Comparison of ENCODE assay signal across 8 cellular contexts in the genomic region with DNA sequence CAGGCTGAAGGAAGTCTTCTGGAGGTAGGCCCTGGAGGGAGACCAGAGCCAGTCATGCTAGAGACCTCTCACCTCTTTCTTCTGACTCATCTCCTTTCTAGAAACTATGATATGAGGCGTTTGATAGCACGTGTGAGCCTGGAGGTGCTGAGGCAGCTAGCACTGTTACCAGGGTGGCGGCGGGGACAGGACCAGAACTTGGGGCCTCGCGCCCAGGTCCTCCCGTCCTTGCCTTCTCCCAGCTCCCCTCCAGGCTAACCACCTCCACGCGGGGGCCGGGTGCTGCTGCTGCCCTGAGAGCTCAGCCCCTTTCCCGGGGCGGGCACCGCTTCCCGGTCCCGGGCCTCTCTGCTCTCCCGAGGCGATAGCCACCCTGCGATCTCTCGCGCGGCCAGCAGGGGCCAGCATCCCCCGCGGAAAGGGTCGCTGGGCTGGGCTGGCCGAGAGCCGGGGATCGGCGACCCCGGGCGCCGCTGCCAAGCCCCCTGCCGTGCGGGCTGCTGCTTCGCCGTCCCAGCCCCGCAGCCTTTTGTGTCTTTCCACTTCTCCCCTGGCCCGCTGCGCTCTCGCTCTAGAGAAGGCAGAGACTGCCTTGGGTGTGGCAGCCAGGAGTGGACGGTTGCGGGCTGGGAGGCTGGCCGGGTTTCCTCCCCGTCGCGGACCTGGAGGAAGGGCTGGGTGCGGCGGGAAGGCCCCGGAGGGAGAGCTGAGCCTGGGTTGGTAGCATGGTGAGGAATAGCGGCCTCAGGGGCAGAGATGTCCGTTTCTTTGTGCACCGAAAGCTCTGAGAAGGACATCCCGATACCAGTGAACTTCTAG. TPM values are rescaled to one million over a fixed set of nuclear protein-coding genes. Genes with fewer than 3 reads are reported as not detected.
DNase-seq lines count a peak whose midpoint lies in the region; ATAC-seq and TF ChIP-seq lines count a peak whose summit lies in the region.

No MANE protein-coding gene starts in this region.

- H3K36me3 ChIP-seq in liver (ENCODE audit: control insufficient read depth in 4 of 4, insufficient read depth in 3 of 4, low read depth in 1 of 4, low read length in 3 of 4): no peaks in the 10 kb centered on the region

- no peaks in the 10 kb centered on the region for H3K9me3 ChIP-seq in liver (ENCODE audit: control insufficient read depth in 4 of 4, low read length in 3 of 4)

- TF ChIP-seq CTCF in AG09319 (IDR thresholded peaks at IDR 0.05; ENCODE audit: low read depth, low read length) (peak; percentile 74), liver (IDR thresholded peaks at IDR 0.05; ENCODE audit: low read depth, low read length, missing input control) (peak; percentile 93)

- H3K9me3 Mint-ChIP-seq in dendritic cell treated with granulocyte-macrophage colony-stimulating factor and Interleukin-4, amounts not matched to agents 40 ng/mL and 50 ng/mL, for 4 days: no peaks in the 10 kb centered on the region

- WGBS in liver: 4% methylated on average over 52 of the region's 52 CpGs

- peaks cover 17% of the 10 kb centered on the region for H3K27me3 Mint-ChIP-seq in dendritic cell treated with granulocyte-macrophage colony-stimulating factor and Interleukin-4, amounts not matched to agents 40 ng/mL and 50 ng/mL, for 4 days

- H3K4me1 Mint-ChIP-seq in dendritic cell treated with granulocyte-macrophage colony-stimulating factor and Interleukin-4, amounts not matched to agents 40 ng/mL and 50 ng/mL, for 4 days (ENCODE audit: low read depth): peaks cover 13% of the 10 kb centered on the region

- TF ChIP-seq RAD21 in liver (IDR thresholded peaks at IDR 0.05): peak; percentile 93

- H3K36me3 Mint-ChIP-seq in dendritic cell treated with granulocyte-macrophage colony-stimulating factor and Interleukin-4, amounts not matched to agents 40 ng/mL and 50 ng/mL, for 4 days (ENCODE audit: low read depth): no peaks in the 10 kb centered on the region

- intact Hi-C loops in dendritic cell treated with granulocyte-macrophage colony-stimulating factor and Interleukin-4, amounts not matched to agents 40 ng/mL and 50 ng/mL, for 4 days (cut with micrococcal nuclease): loop anchor here (1.0 to 5.0 kb wide), 4 partner anchors 318 to 1085 kb away; no protein-coding TSS in a partner anchor

- ATAC-seq in GM18861 (IDR thresholded peaks at IDR 0.05; ENCODE audit: unreplicated experiment): peak; percentile 64
- peak; percentile 89 for ATAC-seq in HG03066 (IDR thresholded peaks at IDR 0.05; ENCODE audit: low read depth, unreplicated experiment)

- H3K4me3 Mint-ChIP-seq in dendritic cell treated with granulocyte-macrophage colony-stimulating factor and Interleukin-4, amounts not matched to agents 40 ng/mL and 50 ng/mL, for 4 days: peak overlapping the region; percentile 70

- peak overlapping the region; percentile 83 to 87 for H3K27ac ChIP-seq in liver (ENCODE audit: low read depth in 1 of 2, low read length in 2 of 2)

- peak overlapping the region; percentile 34 for H3K27ac Mint-ChIP-seq in dendritic cell treated with granulocyte-macrophage colony-stimulating factor and Interleukin-4, amounts not matched to agents 40 ng/mL and 50 ng/mL, for 4 days

- peak overlapping the region; percentile 26 to 71 for H3K9ac ChIP-seq in liver (ENCODE audit: low read depth in 1 of 2, low read length in 2 of 2)

- H3K27me3 ChIP-seq in liver (ENCODE audit: control insufficient read depth in 4 of 4, insufficient read depth in 4 of 4, low read length in 3 of 4): no peaks in the 10 kb centered on the region

- H3K4me3 ChIP-seq in liver (ENCODE audit: low read depth in 1 of 3, low read length in 3 of 3): peak overlapping the region; percentile 64 to 76 (median 70)

- DNase-seq in AG09319 (ENCODE audit: extremely low read depth, low read depth) (no peak), NCI-H446 treated with DMSO at 0.1 percent for 48 hours (lab: John Stamatoyannopoulos, UW) (peak; percentile 30)
- peak; percentile 40 to 55 for DNase-seq in activated CD4-positive, alpha-beta T cell treated with anti-CD3 and anti-CD28 coated beads, Interleukin-2, amount 50 U/mL, for 24 hours (ENCODE audit: low read depth in 1 of 2, low spot score in 1 of 2)
- peak; percentile 63 to 73 for DNase-seq in stimulated activated CD4-positive, alpha-beta T cell treated with anti-CD3 and anti-CD28 coated beads, Interleukin-2, amount 100 ng/mL, for 48 hours

- H3K4me1 ChIP-seq in liver (ENCODE audit: control insufficient read depth in 4 of 4, insufficient read depth in 4 of 4, low read length in 3 of 4): peaks cover 11 to 47% (median 30%) of the 10 kb centered on the region in 4 donors

TF ChIP-seq in liver, 16 proteins besides CTCF, POLR2A, EP300 and RAD21:
- TF ChIP-seq TAF1 (conservative IDR thresholded peaks at IDR 0.05): no peak
- TF ChIP-seq RXRA (IDR thresholded peaks at IDR 0.05): peak in 1 of 2 donors; percentile 2
- peak in 1 of 2 donors; percentile 10 for TF ChIP-seq JUND (IDR thresholded peaks at IDR 0.05)
- peak; percentile 34 for TF ChIP-seq YY1 (IDR thresholded peaks at IDR 0.05)
- no peak for TF ChIP-seq HNF4G (IDR thresholded peaks at IDR 0.05)
TF ChIP-seq in liver: peak in this region for 3.

RNA-seq across cellular contexts. Expression of a gene that starts 49.1 kb away (rescaled TPM):
- total RNA-seq in liver: 1 to 10 TPM in 1 of 2 donors, under 1 TPM in 1; 0.70 to 1.9 TPM
- 1 to 10 TPM in 1 of 2 donors, under 1 TPM in 1; 0.73 to 1.8 TPM for polyA plus RNA-seq in liver
